26 cellular contexts compared by ENCODE assay signal in genomic region chr1:228261706-228262105, GRCh38.
"Had no signal": no experiment of that assay in that cellular context is flagged by ENCODE, and none has a peak within 500 bp of the region (broad histone marks: within the 10 kb centered on the region; RNA-seq: fewer than 3 reads in every experiment).

No MANE protein-coding gene starts in this region.

- H3K4me1 ChIP-seq: esophagus squamous epithelium, left lung, lower lobe of right lung had no signal

- H3K27ac ChIP-seq: coronary artery, dorsolateral prefrontal cortex, epithelial cell of prostate, esophagus squamous epithelium, heart right ventricle, left lung, lower lobe of right lung had no signal

- H3K4me3 ChIP-seq: coronary artery, dorsolateral prefrontal cortex, esophagus squamous epithelium, gastrocnemius medialis, heart right ventricle, left lung, lower lobe of right lung, mucosa of descending colon had no signal

- FAIRE-seq: colon, islet of Langerhans, keratinocyte had no signal

- ATAC-seq: esophagus mucosa, gastrocnemius medialis, left cardiac atrium, left lung, lower lobe of right lung, mucosa of descending colon had no signal

- DNase-seq: dermis blood vessel endothelial cell; dorsolateral prefrontal cortex; effector CD4-positive, alpha-beta T cell; effector memory CD4-positive, alpha-beta T cell; erythroblast; esophagus squamous epithelium; foreskin fibroblast; foreskin melanocyte; gastrocnemius medialis; glutamatergic neuron; head of caudate nucleus; heart right ventricle; hippocampal formation; left cardiac atrium; left lung; left ventricle myocardium superior; lower lobe of right lung; mesenchymal stem cell; mucosa of descending colon; naive B cell had no signal

- H3K9me3 ChIP-seq: gastrocnemius medialis, lower lobe of right lung had no signal

- H3K27me3 ChIP-seq: dorsolateral prefrontal cortex, esophagus squamous epithelium, gastrocnemius medialis, heart right ventricle, left lung had no signal
